Comparison of ENCODE assay signal across 23 cellular contexts in the genomic region with DNA sequence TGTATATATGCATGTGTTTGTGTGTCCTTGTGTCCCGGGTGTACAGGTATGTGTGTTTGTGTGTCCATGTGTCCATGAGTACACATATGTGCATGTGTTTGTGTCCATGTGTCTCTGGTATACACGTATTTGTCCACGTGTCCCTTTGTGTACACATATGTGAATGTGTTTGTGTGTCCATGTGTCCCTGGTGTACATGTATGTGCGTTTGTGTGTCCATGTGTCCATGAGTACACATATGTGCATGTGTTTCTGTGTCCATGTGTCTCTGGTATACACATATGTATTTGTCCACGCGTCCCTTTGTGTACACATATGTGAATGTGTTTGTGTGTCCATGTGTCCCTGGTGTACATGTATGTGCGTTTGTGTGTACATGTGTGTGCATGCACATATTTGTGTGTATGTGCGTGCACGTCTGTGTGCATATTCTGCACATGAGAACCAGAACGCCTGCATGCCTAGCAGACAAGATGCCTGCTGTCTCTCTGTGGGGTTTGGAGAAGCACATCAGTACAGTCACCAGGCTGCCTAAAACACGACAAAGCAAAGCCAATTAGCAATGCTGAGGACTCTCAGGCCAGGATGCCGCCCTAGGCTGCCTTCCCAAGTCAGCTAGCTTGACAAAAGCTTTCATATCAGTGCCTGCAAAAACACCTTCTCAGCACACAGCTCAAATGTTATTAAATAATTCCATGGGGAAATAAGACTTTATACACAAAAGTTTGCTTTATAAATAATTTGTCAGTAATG.
"Had no signal": no experiment of that assay in that cellular context is flagged by ENCODE, and none has a peak within 500 bp of the region (broad histone marks: within the 10 kb centered on the region; RNA-seq: fewer than 3 reads in every experiment).

No MANE protein-coding gene starts in this region.

- H3K4me1 Mint-ChIP-seq: activated B cell treated with CpG ODN at 0.5 μM for 24 hours; activated CD4-positive, alpha-beta T cell treated with anti-CD3 and anti-CD28 coated beads for 36 hours; activated naive CD8-positive, alpha-beta T cell treated with anti-CD3 and anti-CD28 coated beads for 36 hours; immature natural killer cell; naive B cell had no signal

- H3K9me3 ChIP-seq: neutrophil, ovary, prostate gland, thyroid gland, uterus had no signal

- DNase-seq: activated B cell treated with CpG ODN at 0.5 μM for 24 hours; activated CD4-positive, alpha-beta memory T cell treated with anti-CD3 and anti-CD28 coated beads for 36 hours; activated CD4-positive, alpha-beta T cell treated with anti-CD3 and anti-CD28 coated beads for 36 hours; activated naive CD4-positive, alpha-beta T cell treated with Interleukin-2 at 50 U/mL for 16 hours; activated naive CD8-positive, alpha-beta T cell treated with anti-CD3 and anti-CD28 coated beads for 36 hours; activated T-cell treated with anti-CD3 and anti-CD28 coated beads, Interleukin-2, amount 50 U/mL, for 48 hours; cortex of kidney; foreskin keratinocyte; immature natural killer cell; kidney glomerular epithelial cell; naive B cell; ovary; substantia nigra; T-helper 1 cell; thyroid gland; uterus had no signal

- FAIRE-seq: endometrium, TTC549 had no signal

- H3K4me3 Mint-ChIP-seq: activated B cell treated with CpG ODN at 0.5 μM for 24 hours; activated CD4-positive, alpha-beta memory T cell treated with anti-CD3 and anti-CD28 coated beads for 36 hours; activated CD4-positive, alpha-beta T cell treated with anti-CD3 and anti-CD28 coated beads for 36 hours; activated naive CD8-positive, alpha-beta T cell treated with anti-CD3 and anti-CD28 coated beads for 36 hours; immature natural killer cell; naive B cell; stimulated activated naive CD8-positive, alpha-beta T cell treated with anti-CD3 and anti-CD28 coated beads, Interleukin-15, Interleukin-2, amounts not matched to agents 100 ng/mL and 50 ng/mL, for 24 hours had no signal

- H3K27ac ChIP-seq: foreskin keratinocyte, left lung, neutrophil, ovary, prostate gland, thyroid gland, uterus had no signal

- H3K27me3 ChIP-seq: foreskin keratinocyte, left lung, neutrophil, ovary, thyroid gland, uterus had no signal

- H3K27me3 Mint-ChIP-seq: activated B cell treated with CpG ODN at 0.5 μM for 24 hours; activated CD4-positive, alpha-beta memory T cell treated with anti-CD3 and anti-CD28 coated beads for 36 hours; naive B cell; stimulated activated naive CD8-positive, alpha-beta T cell treated with anti-CD3 and anti-CD28 coated beads, Interleukin-15, Interleukin-2, amounts not matched to agents 100 ng/mL and 50 ng/mL, for 24 hours had no signal

- H3K36me3 Mint-ChIP-seq: activated CD4-positive, alpha-beta memory T cell treated with anti-CD3 and anti-CD28 coated beads for 36 hours; activated naive CD8-positive, alpha-beta T cell treated with anti-CD3 and anti-CD28 coated beads for 36 hours; immature natural killer cell; naive B cell had no signal

- H3K9me3 Mint-ChIP-seq: activated B cell treated with CpG ODN at 0.5 μM for 24 hours; activated CD4-positive, alpha-beta memory T cell treated with anti-CD3 and anti-CD28 coated beads for 36 hours; activated naive CD8-positive, alpha-beta T cell treated with anti-CD3 and anti-CD28 coated beads for 36 hours; stimulated activated naive CD8-positive, alpha-beta T cell treated with anti-CD3 and anti-CD28 coated beads, Interleukin-15, Interleukin-2, amounts not matched to agents 100 ng/mL and 50 ng/mL, for 24 hours had no signal

- H3K4me1 ChIP-seq: foreskin keratinocyte, left lung, prostate gland, thyroid gland, uterus had no signal

- H3K36me3 ChIP-seq: left lung, neutrophil, ovary, prostate gland, thyroid gland, uterus had no signal

- H3K4me3 ChIP-seq: left lung, lung, ovary, prostate gland, thyroid gland, uterus had no signal

- ATAC-seq: activated CD4-positive, alpha-beta T cell treated with anti-CD3 and anti-CD28 coated beads for 36 hours; foreskin keratinocyte; left lung had no signal

- H3K27ac Mint-ChIP-seq: activated B cell treated with CpG ODN at 0.5 μM for 24 hours; activated CD4-positive, alpha-beta memory T cell treated with anti-CD3 and anti-CD28 coated beads for 36 hours; activated CD4-positive, alpha-beta T cell treated with anti-CD3 and anti-CD28 coated beads for 36 hours; activated naive CD8-positive, alpha-beta T cell treated with anti-CD3 and anti-CD28 coated beads for 36 hours; immature natural killer cell; naive B cell; stimulated activated naive CD8-positive, alpha-beta T cell treated with anti-CD3 and anti-CD28 coated beads, Interleukin-15, Interleukin-2, amounts not matched to agents 100 ng/mL and 50 ng/mL, for 24 hours had no signal
